ENCODE assay signal across 8 cellular contexts in the genomic region with DNA sequence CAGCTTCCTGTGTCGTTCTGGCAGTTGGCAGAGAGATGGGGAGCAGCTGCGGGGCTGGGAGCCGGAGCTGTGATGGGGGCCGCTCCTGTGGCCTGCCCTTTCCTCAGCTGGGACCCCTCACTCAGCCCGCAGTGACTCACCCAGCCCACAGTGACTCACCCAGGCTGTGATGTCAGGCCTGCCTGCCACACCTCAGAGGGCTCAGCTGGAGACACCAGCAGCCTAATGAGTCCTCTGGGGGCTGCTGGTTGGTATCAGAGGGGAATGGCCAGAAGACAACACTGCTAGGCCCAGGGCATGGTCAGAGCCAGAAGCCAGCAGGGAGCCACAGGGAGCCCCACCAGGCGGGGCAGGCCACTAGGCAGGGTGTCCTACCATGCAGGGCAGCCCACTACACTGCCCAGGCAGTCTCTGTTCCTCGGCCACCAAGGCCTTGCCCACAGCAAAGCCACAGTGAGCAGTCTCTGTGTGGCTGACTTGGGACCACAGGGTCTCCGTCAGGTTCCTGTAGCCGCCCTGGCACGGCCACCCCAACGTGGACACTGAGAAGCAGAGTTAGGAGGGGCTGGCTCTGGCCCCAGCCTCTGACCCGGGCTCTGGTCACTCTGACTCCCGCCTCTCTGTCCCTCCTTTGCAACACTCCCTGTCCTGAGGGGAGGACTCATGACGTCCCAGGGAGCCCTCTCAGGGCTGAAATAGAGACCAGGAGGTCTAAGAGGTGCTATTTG.
A peak's percentile ranks its signal among the peaks of the same experiment; 100 is the strongest.
DNase-seq lines count a peak whose midpoint lies in the region; ATAC-seq lines count a peak whose summit lies in the region.

No MANE protein-coding gene starts in this region.

- peak; percentile 76 for DNase-seq in MV-4-11 (lab: John Stamatoyannopoulos, UW)
- peak; percentile 88 to 91 for DNase-seq in activated T-cell treated with anti-CD3 and anti-CD28 coated beads, Interleukin-2, amount 50 U/mL, for 48 hours
- DNase-seq in glomerular visceral epithelial cell (ENCODE audit: extremely low spot score) = peak; percentile 89
- DNase-seq in stimulated activated CD4-positive, alpha-beta T cell treated with anti-CD3 and anti-CD28 coated beads, Interleukin-1b, Interleukin-23, amount 100 ng/mL, for 24 hours (ENCODE audit: low read depth in 4 of 4, low spot score in 1 of 4) = peak in 3 of 4 experiments; percentile 57 to 83 (median 76)
- DNase-seq in NCI-H345 treated with DMSO at 0.1 percent for 48 hours (lab: John Stamatoyannopoulos, UW; ENCODE audit: unreplicated experiment) = no peak

- ATAC-seq in GM21390 (IDR thresholded peaks at IDR 0.05; ENCODE audit: unreplicated experiment) (peak; percentile 44), GM21515 (IDR thresholded peaks at IDR 0.05; ENCODE audit: unreplicated experiment) (no peak), GM21737 (IDR thresholded peaks at IDR 0.05; ENCODE audit: unreplicated experiment) (no peak)
